In the genomic region with DNA sequence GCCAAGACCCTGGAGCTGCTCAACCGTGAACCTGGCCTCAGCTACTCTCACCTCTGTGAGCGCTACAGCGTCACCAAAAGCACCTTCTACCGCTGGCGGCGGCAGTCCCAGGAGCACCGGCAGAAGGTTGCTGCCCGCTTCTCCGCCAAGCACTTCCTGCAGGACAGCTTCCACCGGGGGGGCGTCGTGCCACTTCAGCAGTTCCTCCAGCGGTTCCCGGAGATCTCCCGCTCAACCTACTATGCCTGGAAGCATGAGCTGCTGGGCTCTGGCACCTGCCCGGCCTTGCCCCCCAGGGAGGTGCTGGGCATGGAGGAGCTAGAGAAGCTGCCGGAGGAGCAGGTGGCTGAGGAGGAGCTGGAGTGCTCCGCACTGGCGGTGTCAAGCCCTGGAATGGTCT, we compare ENCODE assay signal across 1 cellular context.
TF ChIP-seq lines count a peak whose summit lies in the region.

No MANE protein-coding gene starts in this region.

TF ChIP-seq in H1, 55 proteins besides CTCF, POLR2A, EP300 and RAD21 (continued from another document):
- TF ChIP-seq, protein P1, sequence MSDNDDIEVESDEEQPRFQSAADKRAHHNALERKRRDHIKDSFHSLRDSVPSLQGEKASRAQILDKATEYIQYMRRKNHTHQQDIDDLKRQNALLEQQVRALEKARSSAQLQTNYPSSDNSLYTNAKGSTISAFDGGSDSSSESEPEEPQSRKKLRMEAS (IDR thresholded peaks at IDR 0.05) = no peak
- no peak for TF ChIP-seq SIN3A (conservative IDR thresholded peaks at IDR 0.05 in 1 of 2, IDR thresholded peaks at IDR 0.05 in 1 of 2; ENCODE audit: low read depth in 1 of 2, low read length in 2 of 2)
- no peak for TF ChIP-seq JUND (IDR thresholded peaks at IDR 0.05; ENCODE audit: low read length)
- no peak for TF ChIP-seq FOSL1 (IDR thresholded peaks at IDR 0.05; ENCODE audit: insufficient read depth, low read depth, low read length)
- TF ChIP-seq KDM1A (IDR thresholded peaks at IDR 0.05; ENCODE audit: borderline replicate concordance, low read length) = no peak
- TF ChIP-seq NRF1 (IDR thresholded peaks at IDR 0.05; ENCODE audit: low read depth, low read length) = no peak
- no peak for TF ChIP-seq KDM4A (IDR thresholded peaks at IDR 0.05; ENCODE audit: low read depth, low read length, severe bottlenecking)
- TF ChIP-seq CEBPB (IDR thresholded peaks at IDR 0.05; ENCODE audit: low read depth, low read length) = no peak
- no peak for TF ChIP-seq RNF2 (IDR thresholded peaks at IDR 0.05; ENCODE audit: borderline replicate concordance, low read depth, low read length, missing control alignments, poor library complexity, severe bottlenecking)
- TF ChIP-seq POU5F1 (IDR thresholded peaks at IDR 0.05; ENCODE audit: low read depth, low read length) = no peak
- no peak for TF ChIP-seq SIRT6 (IDR thresholded peaks at IDR 0.05; ENCODE audit: low read length)
